In genomic region chr4:17702666-17703065, GRCh38 we compare ENCODE assay signal across 16 cellular contexts.
"Had no signal": no experiment of that assay in that cellular context is flagged by ENCODE, and none has a peak within 500 bp of the region (broad histone marks: within the 10 kb centered on the region; RNA-seq: fewer than 3 reads in every experiment).

No MANE protein-coding gene starts in this region.

- DNase-seq: activated CD4-positive, CD25-positive, alpha-beta regulatory T cell treated with anti-CD3 and anti-CD28 coated beads, Interleukin-2, amount 50 U/mL, for 72 hours; activated naive CD4-positive, alpha-beta T cell treated with anti-CD3 and anti-CD28 coated beads for 36 hours; activated naive CD8-positive, alpha-beta T cell treated with anti-CD3 and anti-CD28 coated beads, Interleukin-2, amount 50 U/mL, for 24 hours; activated T-cell treated with anti-CD3 and anti-CD28 coated beads, Interleukin-2, amount 50 U/mL, for 1 hour; aorta; erythroblast; gastrocnemius medialis; heart left ventricle; left ventricle myocardium inferior; naive thymus-derived CD8-positive, alpha-beta T cell; stimulated activated CD4-positive, alpha-beta T cell treated with anti-CD3 and anti-CD28 coated beads, Interleukin-12 subunit alpha, Interleukin-12 subunit beta, amount 100 ng/mL, for 4 hours; T1000; uterus had no signal

- H3K4me3 ChIP-seq: gastrocnemius medialis, heart left ventricle, left ventricle myocardium inferior, tibial nerve, uterus had no signal

- H3K27ac ChIP-seq: heart left ventricle, left ventricle myocardium inferior, neutrophil, tibial nerve, uterus had no signal

- H3K9me3 ChIP-seq: gastrocnemius medialis, neutrophil, uterus had no signal

- H3K4me1 ChIP-seq: heart left ventricle, left ventricle myocardium inferior, tibial nerve, uterus had no signal

- H3K27me3 ChIP-seq: gastrocnemius medialis, heart left ventricle, neutrophil, tibial nerve, uterus had no signal

- H3K36me3 ChIP-seq: gastrocnemius medialis, heart left ventricle, left ventricle myocardium inferior, neutrophil, tibial nerve, uterus had no signal

- ATAC-seq: activated naive CD8-positive, alpha-beta T cell treated with anti-CD3 and anti-CD28 coated beads, Interleukin-2, amount 50 U/mL, for 24 hours; gastrocnemius medialis; heart left ventricle; naive thymus-derived CD8-positive, alpha-beta T cell; stimulated activated memory B cell treated with anti-CD40 and anti-IgM and Interleukin-4, amounts not matched to agents 10 μg/mL and 1 μg/mL and 100 μg/mL, for 72 hours had no signal
